In the genomic region with DNA sequence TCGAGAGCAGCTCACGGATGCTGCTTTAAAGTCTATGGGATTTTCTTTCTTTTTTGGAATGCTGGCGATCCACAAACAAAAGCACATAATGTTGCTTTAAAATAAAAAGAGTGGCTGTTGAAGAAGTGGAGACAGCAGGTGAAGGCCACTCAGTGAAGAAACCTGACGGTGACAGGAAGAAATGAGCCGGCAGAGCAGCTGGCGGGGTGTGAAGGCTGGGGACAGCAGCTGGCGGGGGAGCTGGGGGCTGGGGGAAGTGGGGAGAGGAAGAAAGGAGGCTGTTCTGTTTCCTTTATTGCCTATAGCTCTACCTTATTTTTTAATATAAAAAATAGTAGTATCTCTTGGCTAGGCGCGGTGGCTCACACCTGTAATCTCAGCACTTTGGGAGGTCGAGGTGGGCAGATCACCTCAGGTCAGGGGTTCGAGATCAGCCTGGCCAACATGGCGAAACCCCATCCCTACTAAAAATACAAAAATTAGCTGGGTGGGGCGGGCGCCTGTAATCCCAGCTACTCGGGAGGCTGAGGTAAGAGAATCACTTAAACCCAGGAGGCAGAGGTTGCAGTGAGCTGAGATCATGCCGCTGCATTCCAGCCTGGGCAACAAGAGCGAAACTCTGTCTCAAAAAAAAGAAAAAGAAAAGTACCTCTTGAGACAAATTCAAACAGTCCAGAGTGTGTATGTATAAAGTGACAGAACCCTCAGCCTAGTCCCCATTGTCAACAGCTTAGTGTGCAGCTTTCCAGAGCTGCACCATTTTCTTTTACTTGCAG, we compare ENCODE assay signal across 9 cellular contexts.
DNase-seq lines count a peak whose midpoint lies in the region; ATAC-seq lines count a peak whose summit lies in the region.
"Had no signal": no experiment of that assay in that cellular context is flagged by ENCODE, and none has a peak within 500 bp of the region (broad histone marks: within the 10 kb centered on the region; RNA-seq: fewer than 3 reads in every experiment).

No MANE protein-coding gene starts in this region.

- ATAC-seq in HG03520 (IDR thresholded peaks at IDR 0.05; ENCODE audit: unreplicated experiment) (no peak), GM21390 (IDR thresholded peaks at IDR 0.05; ENCODE audit: unreplicated experiment) (no peak), HG02938 (IDR thresholded peaks at IDR 0.05; ENCODE audit: unreplicated experiment) (no peak)

- in situ Hi-C loops in KBM-7 (cut with MboI; ENCODE audit: low pct_unique_long_range_greater_than_20kb, low sequenced_read_pairs), result no loop called here

- peak overlapping the region; percentile 100 for H3K27ac Mint-ChIP-seq in activated naive CD4-positive, alpha-beta T cell treated with anti-CD3 and anti-CD28 coated beads, Interleukin-2, amount 50 U/mL, for 24 hours

- no peaks in the 10 kb centered on the region for H3K9me3 Mint-ChIP-seq in activated naive CD4-positive, alpha-beta T cell treated with anti-CD3 and anti-CD28 coated beads, Interleukin-2, amount 50 U/mL, for 24 hours

- DNase-seq in KBM-7 (peak; percentile 35), T-helper 1 cell (peak in 3 of 5 donors; percentile 21 to 35 (median 23)), islet precursor cell (no peak)
- DNase-seq in stimulated activated CD4-positive, alpha-beta T cell treated with anti-CD3 and anti-CD28 coated beads, Interleukin-4, amount 100 ng/mL, for 1 hour, result peak; percentile 51
- DNase-seq: NCI-H1048 had no signal

- peaks cover 67% of the 10 kb centered on the region for H3K4me1 Mint-ChIP-seq in activated naive CD4-positive, alpha-beta T cell treated with anti-CD3 and anti-CD28 coated beads, Interleukin-2, amount 50 U/mL, for 24 hours

- peak overlapping the region; percentile 85 for H3K4me3 Mint-ChIP-seq in activated naive CD4-positive, alpha-beta T cell treated with anti-CD3 and anti-CD28 coated beads, Interleukin-2, amount 50 U/mL, for 24 hours

- no peaks in the 10 kb centered on the region for H3K27me3 Mint-ChIP-seq in activated naive CD4-positive, alpha-beta T cell treated with anti-CD3 and anti-CD28 coated beads, Interleukin-2, amount 50 U/mL, for 24 hours

- peaks cover 7% of the 10 kb centered on the region for H3K36me3 Mint-ChIP-seq in activated naive CD4-positive, alpha-beta T cell treated with anti-CD3 and anti-CD28 coated beads, Interleukin-2, amount 50 U/mL, for 24 hours
